Comparison of ENCODE assay signal across 14 cellular contexts in the genomic region with DNA sequence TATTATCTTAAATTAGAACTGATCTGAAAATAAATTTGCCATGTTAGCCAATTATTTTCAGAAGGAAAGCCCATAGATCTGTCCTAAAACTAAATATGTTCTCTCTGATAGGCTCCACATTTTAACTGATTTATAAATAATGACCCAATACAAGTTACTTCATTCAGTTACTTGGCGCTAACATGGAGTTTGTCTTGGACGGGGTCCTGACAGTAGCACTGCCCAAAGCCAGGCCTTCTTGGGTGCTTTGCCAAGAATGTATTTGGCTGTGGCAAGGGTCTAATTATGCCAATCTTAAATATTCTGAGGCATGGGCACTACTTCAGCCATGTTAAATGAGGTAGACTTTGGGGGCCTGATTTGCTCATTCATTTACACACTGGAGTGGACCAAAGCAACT.
"Had no signal": no experiment of that assay in that cellular context is flagged by ENCODE, and none has a peak within 500 bp of the region (broad histone marks: within the 10 kb centered on the region; RNA-seq: fewer than 3 reads in every experiment).

No MANE protein-coding gene starts in this region.

- DNase-seq: activated CD4-positive, alpha-beta T cell treated with anti-CD3 and anti-CD28 coated beads, Interleukin-2, amount 50 U/mL, for 48 hours; activated gamma-delta T cell treated with Interleukin-2 at 50 U/mL for 16 hours; dorsolateral prefrontal cortex; foreskin keratinocyte; immature natural killer cell; mammary epithelial cell; stimulated activated CD4-positive, alpha-beta T cell treated with anti-CD3 and anti-CD28 coated beads, Interleukin-4, amount 100 ng/mL, for 4 hours; stimulated activated naive B cell treated with anti-CD40 and anti-IgM and Interleukin-4, amounts not matched to agents 10 μg/mL and 1 μg/mL and 100 μg/mL, for 72 hours; SW 1271; thyroid gland had no signal

- H3K27me3 ChIP-seq: cardiac muscle cell, dorsolateral prefrontal cortex, thyroid gland had no signal

- H3K9me3 ChIP-seq: thyroid gland had no signal

- H3K36me3 ChIP-seq: cardiac muscle cell, thyroid gland had no signal

- H3K36me3 Mint-ChIP-seq: activated naive CD8-positive, alpha-beta T cell; stimulated activated naive B cell treated with anti-CD40 and anti-IgM and Interleukin-4, amounts not matched to agents 10 μg/mL and 1 μg/mL and 100 μg/mL, for 72 hours had no signal

- H3K4me3 ChIP-seq: cardiac muscle cell, dorsolateral prefrontal cortex, thyroid gland had no signal

- ATAC-seq: foreskin keratinocyte; stimulated activated naive B cell treated with anti-CD40 and anti-IgM and Interleukin-4, amounts not matched to agents 10 μg/mL and 1 μg/mL and 100 μg/mL, for 72 hours had no signal

- H3K4me1 Mint-ChIP-seq: stimulated activated naive B cell treated with anti-CD40 and anti-IgM and Interleukin-4, amounts not matched to agents 10 μg/mL and 1 μg/mL and 100 μg/mL, for 72 hours had no signal

- H3K9me3 Mint-ChIP-seq: activated T-helper 1 cell treated with anti-CD3 and anti-CD28 coated beads, Interleukin-12 subunit alpha, Interleukin-12 subunit beta, Interleukin-2, Interleukin-4 antibody, amounts not matched to agents 30 ng/mL and 10 ng/mL and 1 ng/mL, durations not matched to agents 14 hours and 24 hours and 36 hours; immature natural killer cell; neural crest cell; stimulated activated naive B cell treated with anti-CD40 and anti-IgM and Interleukin-4, amounts not matched to agents 10 μg/mL and 1 μg/mL and 100 μg/mL, for 72 hours had no signal

- H3K4me1 ChIP-seq: foreskin keratinocyte, thyroid gland had no signal

- H3K27ac ChIP-seq: cardiac muscle cell, dorsolateral prefrontal cortex, foreskin keratinocyte, thyroid gland had no signal

- H3K4me3 Mint-ChIP-seq: activated naive CD8-positive, alpha-beta T cell; activated T-helper 1 cell treated with anti-CD3 and anti-CD28 coated beads, Interleukin-12 subunit alpha, Interleukin-12 subunit beta, Interleukin-2, Interleukin-4 antibody, amounts not matched to agents 30 ng/mL and 10 ng/mL and 1 ng/mL, durations not matched to agents 14 hours and 24 hours and 36 hours; immature natural killer cell; neural crest cell; stimulated activated naive B cell treated with anti-CD40 and anti-IgM and Interleukin-4, amounts not matched to agents 10 μg/mL and 1 μg/mL and 100 μg/mL, for 72 hours had no signal

- H3K27ac Mint-ChIP-seq: activated naive CD8-positive, alpha-beta T cell; activated T-helper 1 cell treated with anti-CD3 and anti-CD28 coated beads, Interleukin-12 subunit alpha, Interleukin-12 subunit beta, Interleukin-2, Interleukin-4 antibody, amounts not matched to agents 30 ng/mL and 10 ng/mL and 1 ng/mL, durations not matched to agents 14 hours and 24 hours and 36 hours; immature natural killer cell; stimulated activated naive B cell treated with anti-CD40 and anti-IgM and Interleukin-4, amounts not matched to agents 10 μg/mL and 1 μg/mL and 100 μg/mL, for 72 hours had no signal
